10 cellular contexts compared by ENCODE assay signal in genomic region chr19:42191855-42192254, GRCh38. TPM values are rescaled to one million over a fixed set of nuclear protein-coding genes. Genes with fewer than 3 reads are reported as not detected.
DNase-seq lines count a peak whose midpoint lies in the region; ATAC-seq and TF ChIP-seq lines count a peak whose summit lies in the region.
"Had no signal": no experiment of that assay in that cellular context is flagged by ENCODE, and none has a peak within 500 bp of the region (broad histone marks: within the 10 kb centered on the region; RNA-seq: fewer than 3 reads in every experiment).

No MANE protein-coding gene starts in this region.

- DNase-seq in AG08395 (ENCODE audit: low spot score) (peak; percentile 64), H4 (ENCODE audit: low spot score) (peak; percentile 84), RPMI7951 (ENCODE audit: low read depth) (peak; percentile 84), fibroblast of villous mesenchyme (ENCODE audit: low read depth) (peak; percentile 56), GF-D8 (lab: John Stamatoyannopoulos, UW) (no peak)
- no peak for DNase-seq in effector CD4-positive, alpha-beta T cell
- DNase-seq: dermis blood vessel endothelial cell, nucleus accumbens had no signal

- no peak overlapping the region for H3K4me3 ChIP-seq in fibroblast of villous mesenchyme (ENCODE audit: low read depth, low read length)

- no peak for ATAC-seq in GM18519 (IDR thresholded peaks at IDR 0.05; ENCODE audit: low FRiP score, unreplicated experiment)
- no peak for ATAC-seq in GM18517 (IDR thresholded peaks at IDR 0.05; ENCODE audit: unreplicated experiment)

- TF ChIP-seq CTCF in fibroblast of villous mesenchyme (IDR thresholded peaks at IDR 0.05; ENCODE audit: insufficient read depth, low read depth, low read length): no peak

RNA-seq across cellular contexts. Expression of gene DEDD2, which starts 25.6 kb away (rescaled TPM):
- 10.4 and 14.8 TPM in 2 replicates for total RNA-seq in H4 (2014; rRNA removed; shearing (Covaris generic))
- total RNA-seq in RPMI7951 (2014; rRNA removed; shearing (Covaris generic)): 13.8 and 14.4 TPM in 2 replicates
- total RNA-seq in fibroblast of villous mesenchyme: 14.8 and 15.1 TPM in 2 replicates

RNA-seq across cellular contexts. Expression of gene ZNF526, which starts 28.3 kb away (rescaled TPM):
- 4.1 and 5.5 TPM in 2 replicates for total RNA-seq in H4 (2014; rRNA removed; shearing (Covaris generic))
- 7.2 and 7.3 TPM in 2 replicates for total RNA-seq in RPMI7951 (2014; rRNA removed; shearing (Covaris generic))
- 14.8 and 20.3 TPM in 2 replicates for total RNA-seq in fibroblast of villous mesenchyme

RNA-seq across cellular contexts. Expression of gene GSK3A, which starts 50.5 kb away (rescaled TPM):
- 29.8 and 30.6 TPM in 2 replicates for total RNA-seq in H4 (2014; rRNA removed; shearing (Covaris generic))
- total RNA-seq in RPMI7951 (2014; rRNA removed; shearing (Covaris generic)): 26.7 and 30.2 TPM in 2 replicates
- total RNA-seq in fibroblast of villous mesenchyme: 16.8 and 21.2 TPM in 2 replicates

RNA-seq across cellular contexts. Expression of gene POU2F2, which starts 59.6 kb away (rescaled TPM):
- 0.02 TPM in 1 of 2 replicates, not detected in the other for total RNA-seq in H4 (2014; rRNA removed; shearing (Covaris generic))
- total RNA-seq in RPMI7951 (2014; rRNA removed; shearing (Covaris generic)): 2.0 and 2.4 TPM in 2 replicates
- total RNA-seq in fibroblast of villous mesenchyme: 1.3 and 1.9 TPM in 2 replicates

Comparison
In these comparisons a context has a peak if more than half of its experiments do, and no peak if none do; other contexts are left out.
1. DNase-seq: peak in AG08395 (single experiment), H4 (single experiment), RPMI7951 (single experiment) and fibroblast of villous mesenchyme (single experiment); none in GF-D8 (single experiment) and effector CD4-positive, alpha-beta T cell (single experiment).